Comparison of ENCODE assay signal across 8 cellular contexts in the genomic region with DNA sequence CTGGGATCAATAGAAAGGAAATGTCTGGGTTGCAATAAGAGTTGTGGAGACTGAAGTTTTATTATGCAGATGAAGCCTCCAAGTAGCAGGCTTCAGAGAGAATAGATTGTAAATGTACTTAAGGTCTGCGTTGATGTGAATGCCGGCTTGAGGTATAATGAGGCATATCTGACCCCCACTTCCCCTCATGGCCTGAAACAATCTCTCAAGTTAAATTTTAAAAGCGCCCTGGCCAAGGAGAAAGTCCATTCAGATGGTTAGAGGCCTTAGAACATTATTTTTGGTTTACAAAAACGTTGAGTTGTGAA. TPM values are rescaled to one million over a fixed set of nuclear protein-coding genes. Genes with fewer than 3 reads are reported as not detected.
A peak's percentile ranks its signal among the peaks of the same experiment; 100 is the strongest.
DNase-seq lines count a peak whose midpoint lies in the region; ATAC-seq and TF ChIP-seq lines count a peak whose summit lies in the region.

No MANE protein-coding gene starts in this region.

- peaks cover 0 to 23% (median 10%) of the 10 kb centered on the region in 4 donors for H3K4me1 ChIP-seq in right lobe of liver
- peaks cover 31% of the 10 kb centered on the region for H3K4me1 ChIP-seq in upper lobe of right lung

- peaks cover 46% of the 10 kb centered on the region for H3K4me1 Mint-ChIP-seq in activated CD8-positive, alpha-beta memory T cell treated with anti-CD3 and anti-CD28 coated beads, Interleukin-2, amount 10 ng/mL, durations not matched to agents 7 days and 5 days

- H3K9me3 Mint-ChIP-seq in activated CD8-positive, alpha-beta memory T cell treated with anti-CD3 and anti-CD28 coated beads, Interleukin-2, amount 10 ng/mL, durations not matched to agents 7 days and 5 days (ENCODE audit: low read depth): no peaks in the 10 kb centered on the region

- TF ChIP-seq CTCF in right lobe of liver (IDR thresholded peaks at IDR 0.05) (no peak), upper lobe of right lung (IDR thresholded peaks at IDR 0.05) (no peak)

- TF ChIP-seq POLR2A in right lobe of liver (IDR thresholded peaks at IDR 0.05): no peak

- intact Hi-C loops in right lobe of liver (cut with DNase I) (loop anchor here in 1 of 2 donors (10.0 kb wide), 1 partner anchor 61 kb away; no protein-coding TSS in a partner anchor), upper lobe of right lung (cut with DNase I) (no loop called here)

- ATAC-seq in activated CD8-positive, alpha-beta memory T cell treated with anti-CD3 and anti-CD28 coated beads, Interleukin-2, amount 10 ng/mL, durations not matched to agents 7 days and 5 days: peak; percentile 26
- ATAC-seq in right lobe of liver: peak in 1 of 4 donors; percentile 31
- ATAC-seq in upper lobe of right lung: no peak
- no peak for ATAC-seq in HG03095 (IDR thresholded peaks at IDR 0.05; ENCODE audit: unreplicated experiment)
- no peak for ATAC-seq in HG03354 (IDR thresholded peaks at IDR 0.05; ENCODE audit: poor library complexity, severe bottlenecking, unreplicated experiment)
- ATAC-seq in GM18873 (IDR thresholded peaks at IDR 0.05; ENCODE audit: low FRiP score, unreplicated experiment): no peak

- H3K27ac ChIP-seq in angular gyrus (ENCODE audit: low read depth, low read length) (peak overlapping the region; percentile 94), right lobe of liver (peak overlapping the region; percentile 76 to 82 (median 80)), upper lobe of right lung (peak overlapping the region; percentile 88)

- H3K27me3 Mint-ChIP-seq in activated CD8-positive, alpha-beta memory T cell treated with anti-CD3 and anti-CD28 coated beads, Interleukin-2, amount 10 ng/mL, durations not matched to agents 7 days and 5 days: no peaks in the 10 kb centered on the region

- H3K9me3 ChIP-seq in right lobe of liver: no peaks in the 10 kb centered on the region
- no peaks in the 10 kb centered on the region for H3K9me3 ChIP-seq in upper lobe of right lung

- H3K27me3 ChIP-seq in right lobe of liver: no peaks in the 10 kb centered on the region
- H3K27me3 ChIP-seq in upper lobe of right lung: no peaks in the 10 kb centered on the region

- CTCF ChIA-PET in activated CD8-positive, alpha-beta memory T cell treated with anti-CD3 and anti-CD28 coated beads, Interleukin-2, amount 10 ng/mL, durations not matched to agents 7 days and 5 days (lab: Charles Lee): interaction anchor here (0.9 to 1.7 kb wide), 4 partner anchors 10 to 104 kb away, joined by 3 to 5 read pairs (median 3); a partner anchor contains a TSS

- DNase-seq in activated CD8-positive, alpha-beta memory T cell treated with anti-CD3 and anti-CD28 coated beads, Interleukin-2, amount 10 ng/mL, durations not matched to agents 7 days and 5 days: no peak
- no peak for DNase-seq in activated CD8-positive, alpha-beta memory T cell treated with anti-CD3 and anti-CD28 coated beads, Interleukin-2, amount 50 U/mL, for 48 hours
- no peak for DNase-seq in right lobe of liver
- DNase-seq in upper lobe of right lung: no peak

- H3K27ac Mint-ChIP-seq in activated CD8-positive, alpha-beta memory T cell treated with anti-CD3 and anti-CD28 coated beads, Interleukin-2, amount 10 ng/mL, durations not matched to agents 7 days and 5 days: peak overlapping the region; percentile 82

- peaks cover 0 to 3% (median 0%) of the 10 kb centered on the region in 4 donors for H3K36me3 ChIP-seq in right lobe of liver
- no peaks in the 10 kb centered on the region for H3K36me3 ChIP-seq in upper lobe of right lung

- peaks cover 1% of the 10 kb centered on the region for H3K36me3 Mint-ChIP-seq in activated CD8-positive, alpha-beta memory T cell treated with anti-CD3 and anti-CD28 coated beads, Interleukin-2, amount 10 ng/mL, durations not matched to agents 7 days and 5 days

- H3K4me3 Mint-ChIP-seq in activated CD8-positive, alpha-beta memory T cell treated with anti-CD3 and anti-CD28 coated beads, Interleukin-2, amount 10 ng/mL, durations not matched to agents 7 days and 5 days: peak overlapping the region; percentile 72

- 0% methylated on average over 4 of the region's 4 CpGs for WGBS in right lobe of liver (ENCODE audit: insufficient coverage, low coverage, low lambda C conversion rate, missing lambda C conversion rate)

- H3K4me3 ChIP-seq in right lobe of liver (peak overlapping the region; percentile 64 to 80 (median 74)), upper lobe of right lung (peak overlapping the region; percentile 69)

RNA-seq across cellular contexts. Expression of a gene that starts 28.3 kb away (rescaled TPM):
- total RNA-seq in activated CD8-positive, alpha-beta memory T cell treated with anti-CD3 and anti-CD28 coated beads, Interleukin-2, amount 10 ng/mL, durations not matched to agents 7 days and 5 days: not detected
- not detected for total RNA-seq in right lobe of liver
- not detected for total RNA-seq in upper lobe of right lung
